Comparison of ENCODE assay signal across 27 cellular contexts in genomic region chr1:3172431-3173112, GRCh38.
DNase-seq lines count a peak whose midpoint lies in the region; FAIRE-seq and TF ChIP-seq lines count a peak whose summit lies in the region.
"Had no signal": no experiment of that assay in that cellular context is flagged by ENCODE, and none has a peak within 500 bp of the region (broad histone marks: within the 10 kb centered on the region; RNA-seq: fewer than 3 reads in every experiment).

No MANE protein-coding gene starts in this region.

- FAIRE-seq in H1 (lab: Jason Lieb, UNC) = no peak
- FAIRE-seq: GM18507, GM19239, urothelium cell line had no signal

- TF ChIP-seq RAD21 in H1 (IDR thresholded peaks at IDR 0.05 in 1 of 2, conservative IDR thresholded peaks at IDR 0.05 in 1 of 2; ENCODE audit: low read depth in 2 of 2, low read length in 2 of 2) = peak in 1 of 2 experiments; percentile 25; a peak in 1 of 4 replicates

- intact Hi-C loops in OCI-LY7 (cut with micrococcal nuclease; ENCODE audit: unreplicated experiment) = no loop called here

- H2BK12ac ChIP-seq in H1 (ENCODE audit: low read depth, low read length) = no peak overlapping the region

- H2BK20ac ChIP-seq in H1 (ENCODE audit: low read length) = peak overlapping the region; percentile 48; the same call in 1 of the 2 replicates

- no peak overlapping the region for H2BK120ac ChIP-seq in H1 (replicated peaks; ENCODE audit: low read depth, low read length)

- POLR2A ChIA-PET in OCI-LY7 (lab: Charles Lee) = interaction anchor here (1.2 kb wide), 1 partner anchor 26 kb away, joined by 3 read pairs; no protein-coding TSS in a partner anchor
- POLR2A ChIA-PET in H1 (lab: Charles Lee; ENCODE audit: partially characterized antibody) = no interaction called here

- no peaks in the 10 kb centered on the region for H3K79me1 ChIP-seq in H1 (ENCODE audit: low read depth, low read length)

- H3K36me3 ChIP-seq in BLaER1 treated with 17β-estradiol and CSF1 and Interleukin-3, amounts not matched to agents 10 nM and 100 nM = no peaks in the 10 kb centered on the region
- H3K36me3 ChIP-seq in OCI-LY7 (ENCODE audit: insufficient read depth, low read length) = no peaks in the 10 kb centered on the region
- no peaks in the 10 kb centered on the region for H3K36me3 ChIP-seq in H1 (ENCODE audit: control insufficient read depth in 2 of 4, insufficient read depth in 4 of 4, low read length in 3 of 4)
- no peaks in the 10 kb centered on the region for H3K36me3 ChIP-seq in stomach smooth muscle (ENCODE audit: control insufficient read depth in 2 of 2, insufficient read depth in 2 of 2, low read length in 2 of 2)
- H3K36me3 ChIP-seq: Peyer's patch, sigmoid colon had no signal

- H3K4me2 ChIP-seq in BLaER1 treated with 17β-estradiol and CSF1 and Interleukin-3, amounts not matched to agents 10 nM and 100 nM = peak overlapping the region; percentile 92 to 99 (median 98)
- H3K4me2 ChIP-seq in OCI-LY7 (ENCODE audit: low read length) (no peak overlapping the region), H1 (ENCODE audit: insufficient read depth in 1 of 2, low read depth in 2 of 2, low read length in 2 of 2) (no peak overlapping the region)

- H3K4ac ChIP-seq in H1 (replicated peaks; ENCODE audit: insufficient read length, low read depth, low read length) = no peak overlapping the region

- H3K9ac ChIP-seq in BLaER1 treated with 17β-estradiol and CSF1 and Interleukin-3, amounts not matched to agents 10 nM and 100 nM = peak overlapping the region in 1 of 11 experiments; percentile 80; a peak in 1 of 22 replicates
- no peak overlapping the region for H3K9ac ChIP-seq in H1 (replicated peaks in 1 of 4; ENCODE audit: extremely low read depth in 1 of 4, low read depth in 3 of 4, low read length in 3 of 4)
- no peak overlapping the region for H3K9ac ChIP-seq in stomach smooth muscle (ENCODE audit: low read length in 2 of 2)

- H4K20me1 ChIP-seq in BLaER1 treated with 17β-estradiol and CSF1 and Interleukin-3, amounts not matched to agents 10 nM and 100 nM = 0 out of 22 replicates have a peak, but pooled peaks cover 0 to 5% (median 0%) of the 10 kb centered on the region in 11 experiments
- H4K20me1 ChIP-seq in OCI-LY7 (ENCODE audit: insufficient read depth, low read length) (no peaks in the 10 kb centered on the region), H1 (replicated peaks in 1 of 2; ENCODE audit: control insufficient read depth in 1 of 2, insufficient read depth in 2 of 2, low read length in 2 of 2) (peaks cover 0 to 6% of the 10 kb centered on the region in 2 experiments)

- H2BK5ac ChIP-seq in H1 (ENCODE audit: low read depth, low read length) = no peak overlapping the region

- H2BK15ac ChIP-seq in H1 (ENCODE audit: low read length) = 0 out of 2 replicates have a peak overlapping the region, but pooled peaks have one; percentile 29

- CTCF ChIA-PET in OCI-LY7 (lab: Charles Lee; ENCODE audit: unreplicated experiment) = no interaction called here
- CTCF ChIA-PET in H1 (lab: Charles Lee; ENCODE audit: partially characterized antibody) = interaction anchor here (0.7 to 1.6 kb wide), 2 partner anchors 100 to 280 kb away, joined by 3 to 4 read pairs; no protein-coding TSS in a partner anchor

- peaks cover 0 to 44% (median 0%) of the 10 kb centered on the region in 11 experiments; a peak in 7 of 22 replicates for H3K27me3 ChIP-seq in BLaER1 treated with 17β-estradiol and CSF1 and Interleukin-3, amounts not matched to agents 10 nM and 100 nM
- 0 out of 7 replicates have a peak, but pooled peaks cover 0 to 2% (median 0%) of the 10 kb centered on the region in 4 experiments for H3K27me3 ChIP-seq in H1 (replicated peaks in 1 of 4; ENCODE audit: control insufficient read depth in 3 of 4, extremely low read depth in 1 of 4, insufficient read depth in 3 of 4, low read length in 3 of 4)
- no peaks in the 10 kb centered on the region for H3K27me3 ChIP-seq in stomach smooth muscle (ENCODE audit: control insufficient read depth in 1 of 2, insufficient read depth in 2 of 2, low read length in 2 of 2)
- H3K27me3 ChIP-seq: Peyer's patch, sigmoid colon had no signal

- H3K18ac ChIP-seq in H1 (ENCODE audit: extremely low read depth, low read length) = no peak overlapping the region

- peaks cover 14% of the 10 kb centered on the region; the same call in 1 of the 2 replicates for H3K23me2 ChIP-seq in H1 (ENCODE audit: low read depth, low read length)

- H3K9me3 ChIP-seq in BLaER1 treated with 17β-estradiol and CSF1 and Interleukin-3, amounts not matched to agents 10 nM and 100 nM (replicated peaks in 1 of 11) = no peaks in the 10 kb centered on the region; a peak in 1 of 22 replicates
- H3K9me3 ChIP-seq in OCI-LY7 (ENCODE audit: low read length) (no peaks in the 10 kb centered on the region), H1 (ENCODE audit: insufficient read depth in 2 of 2, low read depth in 1 of 2, low read length in 1 of 2) (no peaks in the 10 kb centered on the region), stomach smooth muscle (ENCODE audit: control insufficient read depth in 2 of 2, low read length in 2 of 2) (no peaks in the 10 kb centered on the region)
- H3K9me3 ChIP-seq: Peyer's patch, sigmoid colon had no signal

- H3K79me2 ChIP-seq in OCI-LY7 (ENCODE audit: insufficient read depth, low read depth, low read length) = no peaks in the 10 kb centered on the region
- no peaks in the 10 kb centered on the region for H3K79me2 ChIP-seq in H1 (ENCODE audit: control insufficient read depth in 1 of 2, insufficient read depth in 2 of 2, low read length in 2 of 2)

- TF ChIP-seq EP300 in H1 (IDR thresholded peaks at IDR 0.05; ENCODE audit: borderline replicate concordance in 1 of 2, low read depth in 2 of 2, low read length in 2 of 2) = no peak

- H3K4me1 ChIP-seq in BLaER1 treated with 17β-estradiol and CSF1 and Interleukin-3, amounts not matched to agents 10 nM and 100 nM = peaks cover 69 to 73% (median 71%) of the 10 kb centered on the region in 10 experiments
- no peaks in the 10 kb centered on the region for H3K4me1 ChIP-seq in OCI-LY7 (ENCODE audit: insufficient read depth, low read length, poor library complexity, severe bottlenecking)
- peaks cover 0 to 9% (median 4%) of the 10 kb centered on the region in 4 experiments; a peak in 5 of 7 replicates for H3K4me1 ChIP-seq in H1 (replicated peaks in 1 of 4; ENCODE audit: control insufficient read depth in 3 of 4, insufficient read depth in 4 of 4, low read length in 3 of 4)
- peaks cover 51% of the 10 kb centered on the region for H3K4me1 ChIP-seq in stomach smooth muscle (ENCODE audit: control insufficient read depth, insufficient read depth, low read length)

- H3K4me3 ChIP-seq in BLaER1 treated with 17β-estradiol and CSF1 and Interleukin-3, amounts not matched to agents 10 nM and 100 nM = no peak overlapping the region
- no peak overlapping the region for H3K4me3 ChIP-seq in OCI-LY7 (ENCODE audit: low read depth, low read length, poor library complexity, severe bottlenecking)
- H3K4me3 ChIP-seq in H1 (ENCODE audit: extremely low read depth in 1 of 4, insufficient read depth in 2 of 4, low read depth in 3 of 4, low read length in 4 of 4) = no peak overlapping the region
- H3K4me3 ChIP-seq in stomach smooth muscle (ENCODE audit: low read length in 2 of 2) = no peak overlapping the region
- H3K4me3 ChIP-seq: Peyer's patch, sigmoid colon had no signal

- no peak overlapping the region for H4K8ac ChIP-seq in H1 (ENCODE audit: extremely low read depth, insufficient read depth, low read length)

- DNase-seq in OCI-LY7 (ENCODE audit: low spot score) (peak; percentile 7), H1 (ENCODE audit: low read depth in 1 of 2, low spot score in 2 of 2) (no peak), NCI-H748 (lab: John Stamatoyannopoulos, UW; ENCODE audit: unreplicated experiment) (no peak), SW480 (ENCODE audit: low spot score) (no peak), NCI-H1092 treated with DMSO at 0.1 percent for 48 hours (lab: John Stamatoyannopoulos, UW) (no peak)
- DNase-seq: ACHN; activated CD4-positive, alpha-beta T cell treated with anti-CD3 and anti-CD28 coated beads, Interleukin-2, amount 10 ng/mL, durations not matched to agents 7 days and 5 days; activated effector memory CD4-positive, alpha-beta T cell treated with Interleukin-2 at 50 U/mL for 16 hours; anterior cingulate cortex; CD8-positive, alpha-beta memory T cell; central memory CD4-positive, alpha-beta T cell; EL; erythroblast; NCI-H1105; NCI-H2081; NCI-H345; NCI-H748 treated with DMSO at 0.1 percent for 48 hours; nephron progenitor cell; Peyer's patch; SHP77 treated with DMSO at 0.1 percent for 48 hours; sigmoid colon; stimulated activated CD4-positive, alpha-beta T cell treated with anti-CD3 and anti-CD28 coated beads, Interleukin-4, amount 100 ng/mL, for 24 hours had no signal

- 87% methylated on average over 22 of the region's 22 CpGs; no CpG with 5 or more reads in 1 of the 2 experiments for WGBS in H1 (ENCODE audit: extremely low coverage in 1 of 2, insufficient coverage in 1 of 2, insufficient read length in 1 of 2, insufficient replicate concordance in 2 of 2, low coverage in 1 of 2, low lambda C conversion rate in 2 of 2, missing lambda C conversion rate in 1 of 2), 2 experiments

- no peak overlapping the region for H2AFZ ChIP-seq in OCI-LY7 (ENCODE audit: low read length)
- H2AFZ ChIP-seq in H1 (ENCODE audit: low read length) = no peak overlapping the region

- H3K56ac ChIP-seq in H1 (replicated peaks; ENCODE audit: insufficient read length, low read depth, low read length) = no peak overlapping the region

- H3K9me2 ChIP-seq in OCI-LY7 (ENCODE audit: insufficient read depth, low read length) = no peaks in the 10 kb centered on the region

- H2AK5ac ChIP-seq in H1 (ENCODE audit: low read depth, low read length) = no peak overlapping the region

- BruUV-seq in OCI-LY7 (replicated peaks; lab: Mats Ljungman, UMichigan) = no TSS peak

- H4K5ac ChIP-seq in H1 (ENCODE audit: insufficient read length, low read depth, low read length) = no peak overlapping the region

- peak overlapping the region in 2 of 11 experiments; percentile 85 to 88; a peak in 2 of 22 replicates for H3K27ac ChIP-seq in BLaER1 treated with 17β-estradiol and CSF1 and Interleukin-3, amounts not matched to agents 10 nM and 100 nM
- H3K27ac ChIP-seq in OCI-LY7 (ENCODE audit: low read depth, low read length, poor library complexity, severe bottlenecking) (no peak overlapping the region), H1 (ENCODE audit: low read depth, low read length) (no peak overlapping the region), stomach smooth muscle (ENCODE audit: low read length) (peak overlapping the region; percentile 76)
- H3K27ac ChIP-seq: Peyer's patch had no signal

- peak overlapping the region; percentile 40 for H4K91ac ChIP-seq in H1 (replicated peaks; ENCODE audit: insufficient read length, low read length)

- H3K14ac ChIP-seq in H1 (ENCODE audit: insufficient read length) = no peak overlapping the region

- TF ChIP-seq POLR2A in H1 (IDR thresholded peaks at IDR 0.05; ENCODE audit: control extremely low read depth in 1 of 2, low read depth in 2 of 2, low read length in 2 of 2) = no peak

- peak; percentile 35; the same call in 1 of the 2 replicates for TF ChIP-seq CTCF in OCI-LY7 (conservative IDR thresholded peaks at IDR 0.05; ENCODE audit: low read length)
- TF ChIP-seq CTCF in H1 (IDR thresholded peaks at IDR 0.05; ENCODE audit: control extremely low read depth in 1 of 3, insufficient read depth in 1 of 3, low read depth in 1 of 3, low read length in 3 of 3) = no peak

- H3K23ac ChIP-seq in H1 (ENCODE audit: insufficient read length) = no peak overlapping the region

TF ChIP-seq in H1, 55 proteins besides CTCF, POLR2A, EP300 and RAD21 (continues in another document):
- no peak for TF ChIP-seq JUN (IDR thresholded peaks at IDR 0.05; ENCODE audit: low read depth, low read length)

Comparison
In these comparisons a context has a peak if more than half of its experiments do, and no peak if none do; other contexts are left out.
1. H3K4me2 ChIP-seq: peak in BLaER1 treated with 17β-estradiol and CSF1 and Interleukin-3, amounts not matched to agents 10 nM and 100 nM (11 of 11); none in OCI-LY7 (single experiment) and H1 (0 of 2).